12 cellular contexts compared by ENCODE assay signal in the genomic region with DNA sequence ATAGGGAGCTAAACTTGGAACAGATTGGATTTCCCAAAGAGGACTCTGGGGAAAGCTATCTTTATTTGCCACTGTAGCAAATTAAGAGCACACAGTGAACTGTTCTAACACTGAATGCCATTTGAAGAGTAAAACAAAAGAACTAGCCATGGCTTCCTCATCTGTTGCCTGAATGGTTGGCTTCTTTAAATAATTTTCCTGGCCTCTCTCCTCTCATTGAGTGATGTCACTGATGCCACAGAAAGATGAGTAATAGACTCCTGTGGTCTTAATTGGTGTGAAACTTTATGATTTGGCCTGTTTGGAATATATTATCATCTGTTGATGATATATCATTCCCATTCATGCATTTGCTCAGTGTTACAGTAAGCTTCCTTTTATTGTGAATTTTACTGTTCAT. TPM values are rescaled to one million over a fixed set of nuclear protein-coding genes. Genes with fewer than 3 reads are reported as not detected.
DNase-seq lines count a peak whose midpoint lies in the region; ATAC-seq, FAIRE-seq and TF ChIP-seq lines count a peak whose summit lies in the region.
"Had no signal": no experiment of that assay in that cellular context is flagged by ENCODE, and none has a peak within 500 bp of the region (broad histone marks: within the 10 kb centered on the region; RNA-seq: fewer than 3 reads in every experiment).

No MANE protein-coding gene starts in this region.

- peaks cover 6% of the 10 kb centered on the region for H3K9me1 ChIP-seq in keratinocyte (ENCODE audit: control insufficient read depth, extremely low read depth, insufficient read depth, low read length)

- intact Hi-C loops in HCT116 (cut with micrococcal nuclease): no loop called here

- no peaks in the 10 kb centered on the region for H3K36me3 ChIP-seq in HCT116 (ENCODE audit: control insufficient read depth in 1 of 2, insufficient read depth in 2 of 2, low read length in 2 of 2)
- peaks cover 0 to 3% of the 10 kb centered on the region in 2 experiments for H3K36me3 ChIP-seq in keratinocyte (ENCODE audit: control insufficient read depth in 2 of 2, extremely low read depth in 1 of 2, insufficient read depth in 2 of 2, low read length in 2 of 2)

- peaks cover 56% of the 10 kb centered on the region for H3K4me1 Mint-ChIP-seq in activated T-helper 17 cell treated with anti-CD3 and anti-CD28 coated beads, Interleukin-2, amount 50 U/mL, for 72 hours

- dilution Hi-C loops in keratinocyte (cut with MboI; ENCODE audit: extremely low pct_ligation_motif_present, low sequenced_read_pairs): no loop called here

- H3K27me3 ChIP-seq in HCT116 (ENCODE audit: insufficient read depth, low read length): no peaks in the 10 kb centered on the region
- H3K27me3 ChIP-seq in keratinocyte (ENCODE audit: control insufficient read depth, extremely low read depth, insufficient read depth, low read length): no peaks in the 10 kb centered on the region

- TF ChIP-seq CTCF in AG09309 (IDR thresholded peaks at IDR 0.05; ENCODE audit: control insufficient read depth, insufficient read depth, low read depth, low read length, missing control alignments) (no peak), HCT116 (IDR thresholded peaks at IDR 0.05 in 2 of 3, conservative IDR thresholded peaks at IDR 0.05 in 1 of 3; ENCODE audit: borderline replicate concordance in 1 of 3, insufficient read depth in 1 of 3, low read depth in 2 of 3, low read length in 2 of 3) (no peak), keratinocyte (optimal IDR thresholded peaks at IDR 0.05 in 1 of 3, IDR thresholded peaks at IDR 0.05 in 1 of 3, conservative IDR thresholded peaks at IDR 0.05 in 1 of 3; ENCODE audit: extremely low read depth in 1 of 3, insufficient read depth in 2 of 3, low read length in 3 of 3) (no peak)

- H3K9me2 ChIP-seq in HCT116 (ENCODE audit: insufficient read depth): no peaks in the 10 kb centered on the region

- CTCF ChIA-PET in HCT116 (lab: Charles Lee): no interaction called here

- no peak overlapping the region for H2AFZ ChIP-seq in HCT116 (ENCODE audit: low read depth, low read length, poor library complexity, severe bottlenecking)
- H2AFZ ChIP-seq in keratinocyte (ENCODE audit: control insufficient read depth, low read length): no peak overlapping the region

- no TSS peak for BruUV-seq in HCT116 (replicated peaks; lab: Mats Ljungman, UMichigan)

- no peaks in the 10 kb centered on the region for H3K27me3 Mint-ChIP-seq in activated T-helper 17 cell treated with anti-CD3 and anti-CD28 coated beads, Interleukin-2, amount 50 U/mL, for 72 hours
- H3K27me3 Mint-ChIP-seq: activated naive CD4-positive, alpha-beta T cell treated with anti-CD3 and anti-CD28 coated beads, Interleukin-2, amount 10 ng/mL, durations not matched to agents 7 days and 5 days had no signal

- H3K4me1 ChIP-seq in HCT116 (ENCODE audit: control insufficient read depth in 1 of 2, insufficient read depth in 2 of 2, low read length in 2 of 2) (peaks cover 28 to 38% of the 10 kb centered on the region in 2 experiments), keratinocyte (ENCODE audit: control insufficient read depth, extremely low read depth, insufficient read depth, low read length) (peaks cover 24% of the 10 kb centered on the region)

- ATAC-seq in HCT116: no peak
- ATAC-seq in activated T-helper 17 cell treated with anti-CD3 and anti-CD28 coated beads, Interleukin-2, amount 50 U/mL, for 72 hours (replicated peaks): peak; percentile 89
- no peak for ATAC-seq in HG03039 (IDR thresholded peaks at IDR 0.05; ENCODE audit: unreplicated experiment)
- ATAC-seq in HG03108 (IDR thresholded peaks at IDR 0.05; ENCODE audit: unreplicated experiment): no peak

- peaks cover 7% of the 10 kb centered on the region for H3K36me3 Mint-ChIP-seq in activated T-helper 17 cell treated with anti-CD3 and anti-CD28 coated beads, Interleukin-2, amount 50 U/mL, for 72 hours (ENCODE audit: low read depth)

- H3K4me3 Mint-ChIP-seq in activated T-helper 17 cell treated with anti-CD3 and anti-CD28 coated beads, Interleukin-2, amount 50 U/mL, for 72 hours: peak overlapping the region; percentile 72
- H3K4me3 Mint-ChIP-seq: activated naive CD4-positive, alpha-beta T cell treated with anti-CD3 and anti-CD28 coated beads, Interleukin-2, amount 10 ng/mL, durations not matched to agents 7 days and 5 days had no signal

- H3K9me3 ChIP-seq in HCT116 (ENCODE audit: control insufficient read depth in 1 of 2, insufficient read depth in 1 of 2, low read depth in 1 of 2, low read length in 2 of 2): no peaks in the 10 kb centered on the region
- no peaks in the 10 kb centered on the region for H3K9me3 ChIP-seq in keratinocyte (ENCODE audit: control insufficient read depth, low read depth, low read length)

- TF ChIP-seq POLR2A in HCT116 (IDR thresholded peaks at IDR 0.05; ENCODE audit: borderline replicate concordance, extremely low read depth, insufficient read depth, insufficient read length): no peak

- POLR2A ChIA-PET in HCT116 (lab: Charles Lee): interaction anchor here (1.0 kb wide), 1 partner anchor 11 kb away, joined by 3 read pairs; no protein-coding TSS in a partner anchor

- H3K9ac ChIP-seq in HCT116 (ENCODE audit: low read length) (no peak overlapping the region), keratinocyte (ENCODE audit: control insufficient read depth, extremely low read depth, insufficient read depth, low read length) (no peak overlapping the region)

- H3K9me3 Mint-ChIP-seq in activated T-helper 17 cell treated with anti-CD3 and anti-CD28 coated beads, Interleukin-2, amount 50 U/mL, for 72 hours: no peaks in the 10 kb centered on the region
- H3K9me3 Mint-ChIP-seq: activated naive CD4-positive, alpha-beta T cell treated with anti-CD3 and anti-CD28 coated beads, Interleukin-2, amount 10 ng/mL, durations not matched to agents 7 days and 5 days had no signal

- RAD21 ChIA-PET in HCT116 (lab: Charles Lee; ENCODE audit: low non-redundant PET in 1 of 2, low total read pairs in 2 of 2, uncharacterized antibody in 2 of 2, unreplicated experiment in 2 of 2): no interaction called here

- FAIRE-seq in keratinocyte (lab: Jason Lieb, UNC): peak; percentile 44
- FAIRE-seq: HTR-8/SVneo had no signal

- peaks cover 77% of the 10 kb centered on the region for H3K79me2 ChIP-seq in HCT116 (ENCODE audit: insufficient read depth, low read length)
- peaks cover 67% of the 10 kb centered on the region for H3K79me2 ChIP-seq in keratinocyte (ENCODE audit: control insufficient read depth, insufficient read depth, low read length)

- TF ChIP-seq RAD21 in HCT116 (IDR thresholded peaks at IDR 0.05; ENCODE audit: low read depth): no peak

- peak overlapping the region; percentile 28; the same call in 1 of the 2 replicates for H3K4me2 ChIP-seq in HCT116 (ENCODE audit: low read length)
- peak overlapping the region; percentile 28 for H3K4me2 ChIP-seq in keratinocyte (ENCODE audit: control insufficient read depth, extremely low read depth, insufficient read depth, low read depth, low read length)

- H3K4me3 ChIP-seq in AG09309 (ENCODE audit: control insufficient read depth, low read depth, low read length): no peak overlapping the region
- H3K4me3 ChIP-seq in HCT116 (replicated peaks in 1 of 2; ENCODE audit: low read depth in 1 of 2, low read length in 2 of 2): no peak overlapping the region
- no peak overlapping the region for H3K4me3 ChIP-seq in keratinocyte (ENCODE audit: control insufficient read depth in 2 of 3, extremely low read depth in 1 of 3, insufficient read depth in 2 of 3, low read depth in 1 of 3, low read length in 3 of 3)

- H3K27ac ChIP-seq in HCT116 (ENCODE audit: low read depth, low read length) (no peak overlapping the region), keratinocyte (ENCODE audit: control insufficient read depth, insufficient read depth, low read length) (no peak overlapping the region)

- DNase-seq in AG09309 (ENCODE audit: low read depth): peak; percentile 35
- DNase-seq in HCT116 (ENCODE audit: low read depth, low spot score): no peak
- DNase-seq in keratinocyte (ENCODE audit: low read depth, low spot score): peak; percentile 19
- no peak for DNase-seq in NCI-H2227 (lab: John Stamatoyannopoulos, UW; ENCODE audit: unreplicated experiment)
- no peak for DNase-seq in ureter (ENCODE audit: low spot score)
- DNase-seq: activated naive CD4-positive, alpha-beta T cell treated with anti-CD3 and anti-CD28 coated beads, Interleukin-2, amount 10 ng/mL, durations not matched to agents 7 days and 5 days; DMS79; NCI-H526 treated with DMSO at 0.1 percent for 48 hours had no signal

- peaks cover 3% of the 10 kb centered on the region; the same call in 1 of the 2 replicates for H4K20me1 ChIP-seq in HCT116 (ENCODE audit: insufficient read depth)
- peaks cover 5% of the 10 kb centered on the region for H4K20me1 ChIP-seq in keratinocyte (ENCODE audit: control insufficient read depth, extremely low read depth, insufficient read depth, low read length)

- peak overlapping the region; percentile 87 for H3K27ac Mint-ChIP-seq in activated T-helper 17 cell treated with anti-CD3 and anti-CD28 coated beads, Interleukin-2, amount 50 U/mL, for 72 hours
- H3K27ac Mint-ChIP-seq: activated naive CD4-positive, alpha-beta T cell treated with anti-CD3 and anti-CD28 coated beads, Interleukin-2, amount 10 ng/mL, durations not matched to agents 7 days and 5 days had no signal

TF ChIP-seq in HCT116, 20 proteins besides CTCF, POLR2A, EP300 and RAD21 (continues in another document):
- TF ChIP-seq SIN3A (IDR thresholded peaks at IDR 0.05; ENCODE audit: low read depth) (no peak), EZH2phosphoT487 (IDR thresholded peaks at IDR 0.05; ENCODE audit: borderline replicate concordance) (no peak), CEBPB (IDR thresholded peaks at IDR 0.05; ENCODE audit: low read depth) (no peak), TCF7L2 (IDR thresholded peaks at IDR 0.05; ENCODE audit: borderline replicate concordance, extremely low read depth, insufficient read depth, insufficient read length) (no peak), SRF (IDR thresholded peaks at IDR 0.05; ENCODE audit: low read depth) (no peak)

RNA-seq across cellular contexts. Expression of gene WDR20, which starts 42.5 kb away (rescaled TPM):
- total RNA-seq in HCT116 (2021; ENCODE audit: unreplicated experiment) (21.1 TPM), ureter (45.7 TPM)
- polyA plus RNA-seq in HCT116 (2012): 10.6 and 12.0 TPM in 2 replicates
- 10 to 100 TPM; 30.9 to 33.0 TPM for total RNA-seq in activated T-helper 17 cell treated with anti-CD3 and anti-CD28 coated beads, Interleukin-2, amount 50 U/mL, for 72 hours
- polyA plus RNA-seq in keratinocyte: 18.9 to 24.5 TPM (median 22.1 TPM) in 3 replicates
- polyA plus RNA-seq in keratinocyte (2011; ENCODE audit: low read depth): 10.7 TPM
- polyA plus RNA-seq in keratinocyte (2011; cell fraction: cytosol; rRNA removed): 12.4 and 17.2 TPM in 2 replicates
- 30.0 and 30.9 TPM in 2 replicates for polyA plus RNA-seq in keratinocyte (2011; cell fraction: nucleus; rRNA removed)
- 16.5 and 19.0 TPM in 2 replicates for polyA plus RNA-seq in keratinocyte (2012; ENCODE audit: low replicate concordance)
- polyA minus RNA-seq in keratinocyte: 20.1 to 30.0 TPM (median 26.9 TPM) in 3 replicates
- 19.6 TPM for polyA minus RNA-seq in keratinocyte (2011; cell fraction: cytosol; rRNA and poly(A)+ RNA removed)
- 19.0 and 31.1 TPM in 2 replicates for polyA minus RNA-seq in keratinocyte (2011; cell fraction: nucleus; rRNA and poly(A)+ RNA removed)

Comparison
In these comparisons a context has a peak if more than half of its experiments do, and no peak if none do; other contexts are left out.
1. DNase-seq: peak in AG09309 (single experiment) and keratinocyte (single experiment); none in HCT116 (single experiment), NCI-H2227 (single experiment) and ureter (single experiment).